24 cellular contexts compared by ENCODE assay signal in genomic region chr2:36525245-36525644, GRCh38.
DNase-seq lines count a peak whose midpoint lies in the region; ATAC-seq, FAIRE-seq and TF ChIP-seq lines count a peak whose summit lies in the region.
"Had no signal": no experiment of that assay in that cellular context is flagged by ENCODE, and none has a peak within 500 bp of the region (broad histone marks: within the 10 kb centered on the region; RNA-seq: fewer than 3 reads in every experiment).

No MANE protein-coding gene starts in this region.

- peaks cover 1% of the 10 kb centered on the region for H3K36me3 Mint-ChIP-seq in activated T-helper 1 cell treated with anti-CD3 and anti-CD28 coated beads, Interleukin-12 subunit alpha, Interleukin-12 subunit beta, Interleukin-2, Interleukin-4 antibody, amounts not matched to agents 30 ng/mL and 10 ng/mL and 1 ng/mL, durations not matched to agents 14 hours and 24 hours and 36 hours (ENCODE audit: low read depth)

- H3K27me3 ChIP-seq in heart right ventricle (no peaks in the 10 kb centered on the region), bronchial epithelial cell (ENCODE audit: control insufficient read depth, insufficient read depth, low read length) (no peaks in the 10 kb centered on the region), tibial artery (no peaks in the 10 kb centered on the region), SJCRH30 (no peaks in the 10 kb centered on the region)
- H3K27me3 ChIP-seq: MG63 had no signal

- TF ChIP-seq CTCF in heart right ventricle (IDR thresholded peaks at IDR 0.05) (no peak), bronchial epithelial cell (IDR thresholded peaks at IDR 0.05; ENCODE audit: insufficient read depth, low read length, severe bottlenecking) (no peak), tibial artery (IDR thresholded peaks at IDR 0.05) (no peak)

- no peak overlapping the region for H3K27ac ChIP-seq in heart right ventricle
- peak overlapping the region; percentile 2 to 42 for H3K27ac ChIP-seq in tibial artery
- H3K27ac ChIP-seq in SJCRH30: no peak overlapping the region
- H3K27ac ChIP-seq: C4-2B had no signal

- FAIRE-seq in HTR-8/SVneo (lab: Jason Lieb, UNC): peak; percentile 57
- FAIRE-seq in bronchial epithelial cell (lab: Jason Lieb, UNC): no peak
- FAIRE-seq: GM12892, GM18507, H1, K562, RCC 7860 had no signal

- H3K4me3 Mint-ChIP-seq in activated T-helper 1 cell treated with anti-CD3 and anti-CD28 coated beads, Interleukin-12 subunit alpha, Interleukin-12 subunit beta, Interleukin-2, Interleukin-4 antibody, amounts not matched to agents 30 ng/mL and 10 ng/mL and 1 ng/mL, durations not matched to agents 14 hours and 24 hours and 36 hours: no peak overlapping the region
- H3K4me3 Mint-ChIP-seq: CD8-positive, alpha-beta memory T cell had no signal

- H3K9me3 ChIP-seq in heart right ventricle (no peaks in the 10 kb centered on the region), tibial artery (no peaks in the 10 kb centered on the region), SJCRH30 (replicated peaks) (no peaks in the 10 kb centered on the region)
- H3K9me3 ChIP-seq: MG63 had no signal

- peak in 1 of 2 donors; percentile 13 for DNase-seq in heart right ventricle
- no peak for DNase-seq in Right ventricle myocardium inferior (ENCODE audit: missing footprints)
- DNase-seq in HTR-8/SVneo (ENCODE audit: insufficient read length, low spot score): no peak
- peak; percentile 55 for DNase-seq in bronchial epithelial cell (ENCODE audit: low read depth)
- no peak for DNase-seq in tibial artery
- no peak for DNase-seq in activated T-helper 1 cell treated with anti-CD3 and anti-CD28 coated beads, Interleukin-12 subunit alpha, Interleukin-12 subunit beta, Interleukin-2, Interleukin-4 antibody, amounts not matched to agents 30 ng/mL and 10 ng/mL and 1 ng/mL, durations not matched to agents 14 hours and 24 hours and 36 hours (ENCODE audit: low spot score)
- no peak for DNase-seq in activated CD8-positive, alpha-beta memory T cell treated with anti-CD3 and anti-CD28 coated beads for 24 hours
- no peak for DNase-seq in SJCRH30
- DNase-seq: Calu3; CD8-positive, alpha-beta memory T cell; DMS153; MG63; NCI-H1417; NCI-H1694 treated with DMSO at 0.1 percent for 48 hours; NCI-H2081 treated with DMSO at 0.1 percent for 48 hours; NCI-H2171 treated with DMSO at 0.1 percent for 48 hours; NCI-H524 treated with DMSO at 0.1 percent for 48 hours; NCI-H82 had no signal

- intact Hi-C loops in heart right ventricle (cut with DNase I): no loop called here
- intact Hi-C loops in Right ventricle myocardium inferior (cut with DNase I): loop anchor here (10.0 kb wide), 1 partner anchor 140 kb away; no protein-coding TSS in a partner anchor
- intact Hi-C loops in tibial artery (cut with DNase I; ENCODE audit: low total_unique reads): no loop called here
- intact Hi-C loops in activated T-helper 1 cell treated with anti-CD3 and anti-CD28 coated beads, Interleukin-12 subunit alpha, Interleukin-12 subunit beta, Interleukin-2, Interleukin-4 antibody, amounts not matched to agents 30 ng/mL and 10 ng/mL and 1 ng/mL, durations not matched to agents 14 hours and 24 hours and 36 hours (cut with micrococcal nuclease): no loop called here

- H3K4me3 ChIP-seq in heart right ventricle (no peak overlapping the region), bronchial epithelial cell (ENCODE audit: low read depth, low read length) (no peak overlapping the region), tibial artery (no peak overlapping the region), SJCRH30 (no peak overlapping the region)
- H3K4me3 ChIP-seq: K562, MG63 had no signal

- peaks cover 5% of the 10 kb centered on the region for H3K4me1 Mint-ChIP-seq in activated T-helper 1 cell treated with anti-CD3 and anti-CD28 coated beads, Interleukin-12 subunit alpha, Interleukin-12 subunit beta, Interleukin-2, Interleukin-4 antibody, amounts not matched to agents 30 ng/mL and 10 ng/mL and 1 ng/mL, durations not matched to agents 14 hours and 24 hours and 36 hours (ENCODE audit: low read depth)
- H3K4me1 Mint-ChIP-seq: CD8-positive, alpha-beta memory T cell had no signal

- no peaks in the 10 kb centered on the region for H3K27me3 Mint-ChIP-seq in activated T-helper 1 cell treated with anti-CD3 and anti-CD28 coated beads, Interleukin-12 subunit alpha, Interleukin-12 subunit beta, Interleukin-2, Interleukin-4 antibody, amounts not matched to agents 30 ng/mL and 10 ng/mL and 1 ng/mL, durations not matched to agents 14 hours and 24 hours and 36 hours (ENCODE audit: insufficient read depth)
- H3K27me3 Mint-ChIP-seq: CD8-positive, alpha-beta memory T cell had no signal

- WGBS in heart right ventricle, 2 donors: 67 to 74% methylated on average over 5 of the region's 5 CpGs

- H3K4me1 ChIP-seq in heart right ventricle (peaks cover 1 to 30% (median 8%) of the 10 kb centered on the region in 9 donors), tibial artery (peaks cover 0 to 58% (median 10%) of the 10 kb centered on the region in 4 donors), SJCRH30 (peaks cover 6% of the 10 kb centered on the region; the same call in 1 of the 2 replicates)

- no peaks in the 10 kb centered on the region for H3K9me3 Mint-ChIP-seq in activated T-helper 1 cell treated with anti-CD3 and anti-CD28 coated beads, Interleukin-12 subunit alpha, Interleukin-12 subunit beta, Interleukin-2, Interleukin-4 antibody, amounts not matched to agents 30 ng/mL and 10 ng/mL and 1 ng/mL, durations not matched to agents 14 hours and 24 hours and 36 hours
- H3K9me3 Mint-ChIP-seq: CD8-positive, alpha-beta memory T cell had no signal

- ATAC-seq in heart right ventricle (peak in 5 of 8 donors; percentile 50 to 85 (median 71)), Right ventricle myocardium inferior (no peak)
- ATAC-seq: K562 had no signal

- no peak overlapping the region for H3K27ac Mint-ChIP-seq in activated T-helper 1 cell treated with anti-CD3 and anti-CD28 coated beads, Interleukin-12 subunit alpha, Interleukin-12 subunit beta, Interleukin-2, Interleukin-4 antibody, amounts not matched to agents 30 ng/mL and 10 ng/mL and 1 ng/mL, durations not matched to agents 14 hours and 24 hours and 36 hours
- H3K27ac Mint-ChIP-seq: CD8-positive, alpha-beta memory T cell had no signal

- H3K36me3 ChIP-seq in heart right ventricle (peaks cover 0 to 64% (median 19%) of the 10 kb centered on the region in 9 donors), bronchial epithelial cell (ENCODE audit: control insufficient read depth, insufficient read depth, low read length) (peaks cover 10% of the 10 kb centered on the region), tibial artery (peaks cover 39 to 46% (median 44%) of the 10 kb centered on the region in 3 donors), SJCRH30 (0 out of 2 replicates have a peak, but pooled peaks cover 6% of the 10 kb centered on the region)

Comparison
In these comparisons a context has a peak if more than half of its experiments do, and no peak if none do; other contexts are left out.
1. H3K27ac ChIP-seq: peak in tibial artery (2 of 2); none in heart right ventricle (0 of 10) and SJCRH30 (single experiment).